ENCODE assay signal across 22 cellular contexts in genomic region chr5:124954784-124955183, GRCh38.
"Had no signal": no experiment of that assay in that cellular context is flagged by ENCODE, and none has a peak within 500 bp of the region (broad histone marks: within the 10 kb centered on the region; RNA-seq: fewer than 3 reads in every experiment).

No MANE protein-coding gene starts in this region.

- DNase-seq: dorsolateral prefrontal cortex; effector CD4-positive, alpha-beta T cell; hypothalamus; immature natural killer cell; kidney glomerular epithelial cell; left ventricle myocardium superior; mesendoderm; midbrain; naive thymus-derived CD4-positive, alpha-beta T cell; sigmoid colon; stimulated activated CD4-positive, alpha-beta T cell treated with anti-CD3 and anti-CD28 coated beads, Interleukin-4, amount 100 ng/mL, for 4 hours; stimulated activated naive B cell treated with anti-CD40 and anti-IgM and Interleukin-4, amounts not matched to agents 10 μg/mL and 1 μg/mL and 100 μg/mL, for 72 hours; upper lobe of left lung had no signal

- H2AFZ ChIP-seq: neural progenitor cell, parathyroid adenoma had no signal

- H3K4me3 ChIP-seq: dorsolateral prefrontal cortex, lung, neural progenitor cell, right atrium auricular region, sigmoid colon, thoracic aorta, tibial nerve, upper lobe of left lung had no signal

- H3K79me2 ChIP-seq: parathyroid adenoma had no signal

- H3K27ac ChIP-seq: dorsolateral prefrontal cortex, neural progenitor cell, parathyroid adenoma, right atrium auricular region, sigmoid colon, tibial nerve, upper lobe of left lung had no signal

- H3K4me2 ChIP-seq: neural progenitor cell had no signal

- FAIRE-seq: colon, frontal cortex, urothelium cell line had no signal

- H3K36me3 ChIP-seq: neural progenitor cell, right atrium auricular region, sigmoid colon, thoracic aorta, tibial nerve, upper lobe of left lung had no signal

- H3K9ac ChIP-seq: neural progenitor cell, parathyroid adenoma had no signal

- H3K9me3 ChIP-seq: right atrium auricular region, sigmoid colon, thoracic aorta, tibial nerve, upper lobe of left lung had no signal

- H3K27me3 ChIP-seq: dorsolateral prefrontal cortex, neural progenitor cell, right atrium auricular region, sigmoid colon, tibial nerve, upper lobe of left lung had no signal

- ATAC-seq: left ventricle myocardium superior; naive thymus-derived CD4-positive, alpha-beta T cell; stimulated activated naive B cell treated with anti-CD40 and anti-IgM and Interleukin-4, amounts not matched to agents 10 μg/mL and 1 μg/mL and 100 μg/mL, for 72 hours had no signal

- H3K4me1 ChIP-seq: neural progenitor cell, parathyroid adenoma, right atrium auricular region, sigmoid colon, tibial nerve, upper lobe of left lung had no signal
